ENCODE assay signal across 16 cellular contexts in the genomic region with DNA sequence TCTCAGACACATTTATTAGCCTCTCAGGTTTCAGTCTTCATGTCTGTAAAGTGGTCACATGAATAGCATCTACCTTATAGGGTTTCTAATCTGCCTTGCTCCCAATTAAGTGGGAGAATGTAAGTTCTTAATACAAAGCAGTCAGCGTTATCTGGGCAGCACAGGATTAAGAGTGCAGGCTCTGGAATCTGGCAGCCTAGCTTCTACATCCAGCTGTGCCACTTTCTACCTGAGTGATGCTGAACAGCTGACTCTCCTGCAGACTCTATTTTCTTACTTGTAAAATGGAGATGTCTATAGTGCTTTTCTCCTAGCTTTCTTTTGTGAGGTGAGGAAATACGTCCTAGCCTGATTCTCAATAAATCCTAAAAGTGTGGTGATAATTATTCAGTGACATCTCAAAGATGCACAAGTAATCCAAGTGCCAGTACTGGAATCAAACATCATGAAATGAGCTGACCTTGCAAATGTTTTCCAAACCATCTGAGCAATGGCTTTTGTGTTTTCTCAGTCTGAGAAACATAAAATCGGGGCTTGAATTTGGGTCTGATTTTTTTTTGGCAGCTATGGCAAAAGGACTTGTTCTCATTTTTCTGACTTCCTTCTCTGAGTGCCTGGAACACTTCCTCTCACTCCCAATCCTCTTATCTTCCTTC.
"Had no signal": no experiment of that assay in that cellular context is flagged by ENCODE, and none has a peak within 500 bp of the region (broad histone marks: within the 10 kb centered on the region; RNA-seq: fewer than 3 reads in every experiment).

No MANE protein-coding gene starts in this region.

- ATAC-seq: lower lobe of right lung; naive thymus-derived CD4-positive, alpha-beta T cell had no signal

- H3K27ac ChIP-seq: adrenal gland, right atrium auricular region had no signal

- H3K9me3 ChIP-seq: adrenal gland, lower lobe of right lung, right atrium auricular region had no signal

- H3K36me3 ChIP-seq: adrenal gland, lower lobe of right lung, right atrium auricular region had no signal

- H3K4me1 Mint-ChIP-seq: naive thymus-derived CD4-positive, alpha-beta T cell had no signal

- H3K4me1 ChIP-seq: adrenal gland, lower lobe of right lung had no signal

- DNase-seq: activated CD4-positive, alpha-beta T cell treated with anti-CD3 and anti-CD28 coated beads, Interleukin-2, amount 50 U/mL, for 1 hour; activated CD4-positive, CD25-positive, alpha-beta regulatory T cell; activated naive CD4-positive, alpha-beta T cell treated with anti-CD3 and anti-CD28 coated beads, Interleukin-2, amount 50 U/mL, for 16 hours; adrenal gland; effector memory CD4-positive, alpha-beta T cell; erythroblast; lower lobe of right lung; naive thymus-derived CD4-positive, alpha-beta T cell; posterior cingulate gyrus; stimulated activated CD4-positive, alpha-beta T cell treated with anti-CD3 and anti-CD28 coated beads, Interleukin-12 subunit alpha, Interleukin-12 subunit beta, amount 100 ng/mL, for 4 hours; stimulated activated CD4-positive, alpha-beta T cell treated with anti-CD3 and anti-CD28 coated beads, Interleukin-2, amount 100 ng/mL, for 48 hours; stimulated activated CD8-positive, alpha-beta memory T cell treated with anti-CD3 and anti-CD28 coated beads, Interleukin-4, amount 100 ng/mL, for 48 hours had no signal

- H3K27me3 Mint-ChIP-seq: stimulated activated naive CD8-positive, alpha-beta T cell treated with anti-CD3 and anti-CD28 coated beads, Interleukin-15, Interleukin-2, amounts not matched to agents 100 ng/mL and 50 ng/mL, for 24 hours had no signal

- H3K27ac Mint-ChIP-seq: activated T-helper 2 cell treated with anti-CD3 and anti-CD28 coated beads, Interferon-gamma antibody, Interleukin-2, Interleukin-4, amounts not matched to agents 10 μg/mL and 5 μg/mL and 100 μg/mL, durations not matched to agents 14 hours and 24 hours and 36 hours; naive thymus-derived CD4-positive, alpha-beta T cell; stimulated activated naive CD8-positive, alpha-beta T cell treated with anti-CD3 and anti-CD28 coated beads, Interleukin-15, Interleukin-2, amounts not matched to agents 100 ng/mL and 50 ng/mL, for 24 hours; T-helper 1 cell treated with Interleukin-12 subunit alpha and Interleukin-12 subunit beta and Interleukin-4 antibody, amounts not matched to agents 30 μg/mL and 1 μg/mL, for 36 hours had no signal

- H3K36me3 Mint-ChIP-seq: naive thymus-derived CD4-positive, alpha-beta T cell had no signal

- H3K4me3 ChIP-seq: adrenal gland, lower lobe of right lung, right atrium auricular region had no signal

- H3K4me3 Mint-ChIP-seq: naive thymus-derived CD4-positive, alpha-beta T cell; stimulated activated naive CD8-positive, alpha-beta T cell treated with anti-CD3 and anti-CD28 coated beads, Interleukin-15, Interleukin-2, amounts not matched to agents 100 ng/mL and 50 ng/mL, for 24 hours; T-helper 1 cell treated with Interleukin-12 subunit alpha and Interleukin-12 subunit beta and Interleukin-4 antibody, amounts not matched to agents 30 μg/mL and 1 μg/mL, for 36 hours had no signal

- H3K9me3 Mint-ChIP-seq: activated T-helper 2 cell treated with anti-CD3 and anti-CD28 coated beads, Interferon-gamma antibody, Interleukin-2, Interleukin-4, amounts not matched to agents 10 μg/mL and 5 μg/mL and 100 μg/mL, durations not matched to agents 14 hours and 24 hours and 36 hours; naive thymus-derived CD4-positive, alpha-beta T cell; stimulated activated naive CD8-positive, alpha-beta T cell treated with anti-CD3 and anti-CD28 coated beads, Interleukin-15, Interleukin-2, amounts not matched to agents 100 ng/mL and 50 ng/mL, for 24 hours; T-helper 1 cell treated with Interleukin-12 subunit alpha and Interleukin-12 subunit beta and Interleukin-4 antibody, amounts not matched to agents 30 μg/mL and 1 μg/mL, for 36 hours had no signal

- H3K27me3 ChIP-seq: adrenal gland, right atrium auricular region had no signal
